20 cellular contexts compared by ENCODE assay signal in genomic region chr11:68322031-68322388, GRCh38. TPM values are rescaled to one million over a fixed set of nuclear protein-coding genes. Genes with fewer than 3 reads are reported as not detected.
DNase-seq lines count a peak whose midpoint lies in the region; ATAC-seq and TF ChIP-seq lines count a peak whose summit lies in the region.
"Had no signal": no experiment of that assay in that cellular context is flagged by ENCODE, and none has a peak within 500 bp of the region (broad histone marks: within the 10 kb centered on the region; RNA-seq: fewer than 3 reads in every experiment).

No MANE protein-coding gene starts in this region.

- TF ChIP-seq RAD21 in liver (IDR thresholded peaks at IDR 0.05), result no peak

- intact Hi-C loops in ascending aorta (cut with DNase I), result no loop called here
- intact Hi-C loops in esophagus muscularis mucosa (cut with DNase I), result no loop called here

- 81% methylated on average over 9 of the region's 9 CpGs for WGBS in esophagus muscularis mucosa
- WGBS in liver, result 72% methylated on average over 9 of the region's 9 CpGs

- no peak overlapping the region for H3K9ac ChIP-seq in liver (ENCODE audit: low read depth in 1 of 2, low read length in 2 of 2)

- H3K4me1 ChIP-seq in ascending aorta, result peaks cover 10 to 45% of the 10 kb centered on the region in 2 donors
- H3K4me1 ChIP-seq in esophagus muscularis mucosa, result peaks cover 65 to 79% (median 74%) of the 10 kb centered on the region in 4 donors
- peaks cover 35 to 82% (median 66%) of the 10 kb centered on the region in 4 donors for H3K4me1 ChIP-seq in liver (ENCODE audit: control insufficient read depth in 4 of 4, insufficient read depth in 4 of 4, low read length in 3 of 4)
- peaks cover 24 to 57% of the 10 kb centered on the region in 2 donors for H3K4me1 ChIP-seq in thoracic aorta (ENCODE audit: control insufficient read depth in 1 of 2, low read depth in 2 of 2)

- no peaks in the 10 kb centered on the region for H3K27me3 ChIP-seq in ascending aorta
- no peaks in the 10 kb centered on the region for H3K27me3 ChIP-seq in esophagus muscularis mucosa
- H3K27me3 ChIP-seq in liver (ENCODE audit: control insufficient read depth in 4 of 4, insufficient read depth in 4 of 4, low read length in 3 of 4), result no peaks in the 10 kb centered on the region
- no peaks in the 10 kb centered on the region for H3K27me3 ChIP-seq in thoracic aorta (replicated peaks; ENCODE audit: insufficient read depth)
- H3K27me3 ChIP-seq: MG63, tibial nerve had no signal

- no peak for ATAC-seq in thoracic aorta (ENCODE audit: insufficient number of reproducible peaks, low FRiP score, low read depth)
- ATAC-seq: stimulated activated naive B cell treated with anti-CD40 and anti-IgM and Interleukin-4, amounts not matched to agents 10 μg/mL and 1 μg/mL and 100 μg/mL, for 72 hours had no signal

- no peaks in the 10 kb centered on the region for H3K36me3 ChIP-seq in ascending aorta
- H3K36me3 ChIP-seq in esophagus muscularis mucosa, result no peaks in the 10 kb centered on the region
- H3K36me3 ChIP-seq in liver (ENCODE audit: control insufficient read depth in 4 of 4, insufficient read depth in 3 of 4, low read depth in 1 of 4, low read length in 3 of 4), result no peaks in the 10 kb centered on the region
- no peaks in the 10 kb centered on the region for H3K36me3 ChIP-seq in thoracic aorta
- H3K36me3 ChIP-seq: HAP-1, MG63, tibial nerve had no signal

- H3K27ac ChIP-seq in ascending aorta, result peak overlapping the region; percentile 74 to 76
- H3K27ac ChIP-seq in esophagus muscularis mucosa (replicated peaks in 1 of 4), result peak overlapping the region; percentile 34 to 75 (median 58)
- H3K27ac ChIP-seq in liver (ENCODE audit: low read depth in 1 of 2, low read length in 2 of 2), result peak overlapping the region; percentile 50 to 82
- peak overlapping the region; percentile 68 to 82 for H3K27ac ChIP-seq in thoracic aorta
- H3K27ac ChIP-seq in coronary artery, result peak overlapping the region in 1 of 2 donors; percentile 20
- no peak overlapping the region for H3K27ac ChIP-seq in caudate nucleus (ENCODE audit: low read depth, low read length)
- H3K27ac ChIP-seq: tibial nerve had no signal

- TF ChIP-seq CTCF in ascending aorta (IDR thresholded peaks at IDR 0.05) (no peak), esophagus muscularis mucosa (IDR thresholded peaks at IDR 0.05) (peak in 1 of 3 experiments; percentile 2), liver (IDR thresholded peaks at IDR 0.05; ENCODE audit: low read depth, low read length, missing input control) (no peak), thoracic aorta (IDR thresholded peaks at IDR 0.05) (no peak), coronary artery (IDR thresholded peaks at IDR 0.05) (no peak)

- no peak for TF ChIP-seq POLR2A in esophagus muscularis mucosa (IDR thresholded peaks at IDR 0.05; ENCODE audit: low read depth)

- DNase-seq in ascending aorta (ENCODE audit: low spot score in 2 of 2) (no peak), esophagus muscularis mucosa (ENCODE audit: extremely low spot score) (no peak), thoracic aorta (ENCODE audit: low spot score) (no peak), coronary artery (ENCODE audit: low spot score) (no peak), foreskin melanocyte (no peak), caudate nucleus (lab: John Stamatoyannopoulos, UW) (no peak), NCI-H524 treated with DMSO at 0.1 percent for 48 hours (lab: John Stamatoyannopoulos, UW) (no peak)
- DNase-seq: activated CD4-positive, CD25-positive, alpha-beta regulatory T cell treated with anti-CD3 and anti-CD28 coated beads, Interleukin-2, amount 50 U/mL, for 72 hours; activated naive CD4-positive, alpha-beta T cell treated with Interleukin-2 at 50 U/mL for 16 hours; activated T-cell treated with anti-CD3 and anti-CD28 coated beads, Interleukin-2, amount 50 U/mL, for 24 hours; erythroblast; GF-D8; left cardiac atrium; MG63; NCI-H2171; NCI-H69; stimulated activated naive B cell treated with anti-CD40 and anti-IgM and Interleukin-4, amounts not matched to agents 10 μg/mL and 1 μg/mL and 100 μg/mL, for 72 hours had no signal

- H3K4me3 ChIP-seq in ascending aorta (peak overlapping the region; percentile 10 to 29), esophagus muscularis mucosa (no peak overlapping the region), liver (ENCODE audit: low read depth in 1 of 3, low read length in 3 of 3) (no peak overlapping the region), thoracic aorta (peak overlapping the region; percentile 29), coronary artery (no peak overlapping the region)
- H3K4me3 ChIP-seq: HAP-1, MG63, tibial nerve had no signal

- H3K9me3 ChIP-seq in ascending aorta, result no peaks in the 10 kb centered on the region
- H3K9me3 ChIP-seq in esophagus muscularis mucosa, result no peaks in the 10 kb centered on the region
- no peaks in the 10 kb centered on the region for H3K9me3 ChIP-seq in liver (ENCODE audit: control insufficient read depth in 4 of 4, low read length in 3 of 4)
- H3K9me3 ChIP-seq in thoracic aorta, result no peaks in the 10 kb centered on the region
- H3K9me3 ChIP-seq: HAP-1, MG63, tibial nerve had no signal

- no peak for TF ChIP-seq EP300 in esophagus muscularis mucosa (IDR thresholded peaks at IDR 0.05)

TF ChIP-seq in liver, 16 proteins besides CTCF, POLR2A, EP300 and RAD21:
- TF ChIP-seq FOXA1 (IDR thresholded peaks at IDR 0.05) (no peak), JUND (IDR thresholded peaks at IDR 0.05) (no peak), YY1 (IDR thresholded peaks at IDR 0.05) (no peak), REST (IDR thresholded peaks at IDR 0.05) (no peak)

RNA-seq across cellular contexts. Expression of gene LRP5, which starts 9.6 kb away (rescaled TPM):
- total RNA-seq in ascending aorta (130 TPM), esophagus muscularis mucosa (10 to 100 TPM; 34.0 to 78.4 (median 56.2) TPM), liver (10 to 100 TPM; 53.8 to 99.3 TPM), thoracic aorta (10 to 100 TPM; 67.2 to 99.1 TPM)
- polyA plus RNA-seq in liver, result 10 to 100 TPM; 48.9 to 88.8 TPM

RNA-seq across cellular contexts. Expression of gene C11orf24, which starts 50.2 kb away (rescaled TPM):
- total RNA-seq in ascending aorta (123 TPM), esophagus muscularis mucosa (10 to 100 TPM; 27.0 to 41.5 (median 31.5) TPM), liver (10 to 100 TPM in 1 of 2 donors, 1 to 10 TPM in 1; 7.8 to 39.8 TPM), thoracic aorta (10 to 100 TPM; 37.9 to 63.0 TPM)
- polyA plus RNA-seq in liver, result 10 to 100 TPM; 24.2 to 50.3 TPM

Comparison
In these comparisons a context has a peak if more than half of its experiments do, and no peak if none do; other contexts are left out.
1. H3K4me3 ChIP-seq: peak in ascending aorta (2 of 2) and thoracic aorta (single experiment); none in esophagus muscularis mucosa (0 of 4), liver (0 of 3) and coronary artery (single experiment).